Comparison of ENCODE assay signal across 35 cellular contexts in the genomic region with DNA sequence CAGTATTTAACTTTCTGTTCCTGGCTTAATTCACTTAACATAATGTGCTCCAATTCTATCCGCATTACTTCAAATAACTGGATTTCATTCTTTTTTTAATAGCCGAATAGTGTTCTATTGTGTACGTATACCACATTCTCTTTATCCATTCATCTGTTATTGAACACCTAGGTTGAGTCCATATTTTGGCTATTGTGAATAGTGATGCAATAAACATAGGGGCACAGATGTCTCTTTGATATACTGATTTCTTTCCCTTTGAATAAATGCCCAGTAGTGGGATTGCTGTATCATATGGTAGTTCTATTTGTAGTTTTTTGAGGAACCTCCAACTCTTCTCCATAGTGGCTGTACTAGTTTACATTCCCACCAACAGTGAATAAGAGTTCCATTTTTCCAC.
"Had no signal": no experiment of that assay in that cellular context is flagged by ENCODE, and none has a peak within 500 bp of the region (broad histone marks: within the 10 kb centered on the region; RNA-seq: fewer than 3 reads in every experiment).

No MANE protein-coding gene starts in this region.

- H3K4me3 ChIP-seq: MG63 had no signal

- DNase-seq: Karpas-422, Kasumi-1, MG63, MM.1S, MV-4-11, NCI-H1048, NCI-H1092, NCI-H1092 treated with DMSO at 0.1 percent for 48 hours, NCI-H1105, NCI-H1105 treated with DMSO at 0.1 percent for 48 hours, NCI-H1417, NCI-H1417 treated with DMSO at 0.1 percent for 48 hours, NCI-H1436, NCI-H1436 treated with DMSO at 0.1 percent for 48 hours, NCI-H146, NCI-H1694, NCI-H1694 treated with DMSO at 0.1 percent for 48 hours, NCI-H187, NCI-H187 treated with DMSO at 0.1 percent for 48 hours, NCI-H1930, NCI-H2029, NCI-H2029 treated with DMSO at 0.1 percent for 48 hours, NCI-H2081, NCI-H2081 treated with DMSO at 0.1 percent for 48 hours, NCI-H2107, NCI-H2171, NCI-H2171 treated with DMSO at 0.1 percent for 48 hours, NCI-H2227 treated with DMSO at 0.1 percent for 48 hours, NCI-H226, NCI-H345, NCI-H446, NCI-H446 treated with DMSO at 0.1 percent for 48 hours, NCI-H510A, NCI-H510A treated with DMSO at 0.1 percent for 48 hours, NCI-H524 had no signal

- H3K36me3 ChIP-seq: MG63 had no signal

- H3K27me3 ChIP-seq: MG63 had no signal

- H3K9me3 ChIP-seq: MG63 had no signal
